In genomic region chr14:31440280-31440679, GRCh38 we compare ENCODE assay signal across 30 cellular contexts. TPM values are rescaled to one million over a fixed set of nuclear protein-coding genes. Genes with fewer than 3 reads are reported as not detected.
"Had no signal": no experiment of that assay in that cellular context is flagged by ENCODE, and none has a peak within 500 bp of the region (broad histone marks: within the 10 kb centered on the region; RNA-seq: fewer than 3 reads in every experiment).

No MANE protein-coding gene starts in this region.

- H3K9me3 ChIP-seq: body of pancreas, sigmoid colon, upper lobe of left lung had no signal

- H3K9me3 Mint-ChIP-seq: activated B cell treated with CpG ODN at 0.5 μM for 24 hours; activated T-cell treated with anti-CD3 and anti-CD28 coated beads, Interleukin-2, amount 50 U/mL, for 72 hours had no signal

- H3K27me3 ChIP-seq: body of pancreas, sigmoid colon, upper lobe of left lung had no signal

- H3K4me3 Mint-ChIP-seq: activated B cell treated with CpG ODN at 0.5 μM for 24 hours; activated CD4-positive, alpha-beta memory T cell treated with anti-CD3 and anti-CD28 coated beads for 36 hours; activated naive CD4-positive, alpha-beta T cell treated with anti-CD3 and anti-CD28 coated beads for 36 hours; activated naive CD8-positive, alpha-beta T cell treated with anti-CD3 and anti-CD28 coated beads, Interleukin-2, amount 10 ng/mL, durations not matched to agents 7 days and 5 days; activated T-cell treated with anti-CD3 and anti-CD28 coated beads, Interleukin-2, amount 50 U/mL, for 72 hours; memory B cell; nephron progenitor cell had no signal

- H3K36me3 ChIP-seq: sigmoid colon, upper lobe of left lung had no signal

- DNase-seq: activated B cell treated with CpG ODN at 0.5 μM for 24 hours; activated CD4-positive, alpha-beta memory T cell treated with anti-CD3 and anti-CD28 coated beads for 36 hours; activated CD4-positive, alpha-beta T cell treated with anti-CD3 and anti-CD28 coated beads for 4 hours; activated effector memory CD4-positive, alpha-beta T cell treated with Interleukin-2 at 50 U/mL for 16 hours; activated naive CD4-positive, alpha-beta T cell treated with anti-CD3 and anti-CD28 coated beads for 36 hours; activated naive CD8-positive, alpha-beta T cell treated with anti-CD3 and anti-CD28 coated beads, Interleukin-2, amount 10 ng/mL, durations not matched to agents 7 days and 5 days; activated T-cell treated with anti-CD3 and anti-CD28 coated beads, Interleukin-2, amount 50 U/mL, for 72 hours; amniotic stem cell; body of pancreas; effector memory CD4-positive, alpha-beta T cell; left cardiac atrium; nephron progenitor cell; sigmoid colon; stimulated activated CD4-positive, alpha-beta T cell treated with anti-CD3 and anti-CD28 coated beads, Interleukin-4, amount 100 ng/mL, for 24 hours; stimulated activated naive CD8-positive, alpha-beta T cell treated with anti-CD3 and anti-CD28 coated beads, Interleukin-15, Interleukin-2, amounts not matched to agents 100 U/mL and 50 U/mL, for 24 hours; T1000; upper lobe of left lung had no signal

- H3K27ac Mint-ChIP-seq: activated B cell treated with CpG ODN at 0.5 μM for 24 hours; activated CD4-positive, alpha-beta memory T cell treated with anti-CD3 and anti-CD28 coated beads for 36 hours; activated naive CD4-positive, alpha-beta T cell treated with anti-CD3 and anti-CD28 coated beads for 36 hours; activated naive CD8-positive, alpha-beta T cell treated with anti-CD3 and anti-CD28 coated beads, Interleukin-2, amount 10 ng/mL, durations not matched to agents 7 days and 5 days; activated T-cell treated with anti-CD3 and anti-CD28 coated beads, Interleukin-2, amount 50 U/mL, for 72 hours; memory B cell; nephron progenitor cell had no signal

- H3K4me3 ChIP-seq: body of pancreas, sigmoid colon, upper lobe of left lung had no signal

- H3K4me1 Mint-ChIP-seq: activated naive CD8-positive, alpha-beta T cell treated with anti-CD3 and anti-CD28 coated beads, Interleukin-2, amount 10 ng/mL, durations not matched to agents 7 days and 5 days; nephron progenitor cell had no signal

- H3K27me3 Mint-ChIP-seq: activated B cell treated with CpG ODN at 0.5 μM for 24 hours; activated CD4-positive, alpha-beta memory T cell treated with anti-CD3 and anti-CD28 coated beads for 36 hours; activated naive CD8-positive, alpha-beta T cell treated with anti-CD3 and anti-CD28 coated beads, Interleukin-2, amount 10 ng/mL, durations not matched to agents 7 days and 5 days; memory B cell had no signal

- H3K27ac ChIP-seq: body of pancreas, sigmoid colon had no signal

RNA-seq across cellular contexts. Expression of gene GPR33, which starts 47.6 kb away (rescaled TPM):
- total RNA-seq: activated B cell treated with CpG ODN at 0.5 μM for 24 hours; activated CD4-positive, alpha-beta memory T cell treated with anti-CD3 and anti-CD28 coated beads for 36 hours; activated naive CD4-positive, alpha-beta T cell treated with anti-CD3 and anti-CD28 coated beads for 36 hours; activated naive CD8-positive, alpha-beta T cell treated with anti-CD3 and anti-CD28 coated beads, Interleukin-2, amount 10 ng/mL, durations not matched to agents 7 days and 5 days; activated T-cell treated with anti-CD3 and anti-CD28 coated beads, Interleukin-2, amount 50 U/mL, for 72 hours; body of pancreas; cardiac septum; dermis microvascular lymphatic vessel endothelial cell; endothelial cell of umbilical vein; esophagus mucosa; frontal cortex; left cardiac atrium; liver; omental fat pad; posterior vena cava; renal cortical epithelial cell; sigmoid colon; subcutaneous adipose tissue; T-helper 1 cell treated with Interleukin-12 subunit alpha and Interleukin-12 subunit beta and Interleukin-4 antibody, amounts not matched to agents 30 ng/mL and 1 ng/mL, for 36 hours; upper lobe of left lung had no signal
- polyA plus RNA-seq: endothelial cell of umbilical vein, liver, sigmoid colon, thymus had no signal
